ENCODE assay signal across 8 cellular contexts in genomic region chr6:109458774-109459531, GRCh38. TPM values are rescaled to one million over a fixed set of nuclear protein-coding genes. Genes with fewer than 3 reads are reported as not detected.
DNase-seq lines count a peak whose midpoint lies in the region; ATAC-seq and TF ChIP-seq lines count a peak whose summit lies in the region.

No MANE protein-coding gene starts in this region.

- BruUV-seq in PC-9 (replicated peaks; lab: Mats Ljungman, UMichigan) = no TSS peak

- H3K27ac ChIP-seq in sigmoid colon (no peak overlapping the region), PC-9 (no peak overlapping the region)

- TF ChIP-seq CTCF in sigmoid colon (IDR thresholded peaks at IDR 0.05) (no peak), PC-9 (conservative IDR thresholded peaks at IDR 0.05) (no peak)

- peaks cover 4% of the 10 kb centered on the region for H4K20me1 ChIP-seq in PC-9 (ENCODE audit: insufficient read depth)

- H3K36me3 ChIP-seq in sigmoid colon (peaks cover 0 to 27% (median 2%) of the 10 kb centered on the region in 4 donors), PC-9 (ENCODE audit: low read depth) (peaks cover 17% of the 10 kb centered on the region)

- DNase-seq in activated CD8-positive, alpha-beta memory T cell treated with anti-CD3 and anti-CD28 coated beads, Interleukin-2, amount 50 U/mL, for 4 hours = peak; percentile 52
- DNase-seq in sigmoid colon = peak; percentile 37
- DNase-seq in foreskin melanocyte = no peak
- no peak for DNase-seq in PC-9
- DNase-seq in NCI-H2107 (lab: John Stamatoyannopoulos, UW) = no peak

- ATAC-seq in GM18870 (IDR thresholded peaks at IDR 0.05; ENCODE audit: unreplicated experiment) = peak; percentile 28
- peak; percentile 26 for ATAC-seq in HG03565 (IDR thresholded peaks at IDR 0.05; ENCODE audit: unreplicated experiment)
- ATAC-seq in GM19397 (IDR thresholded peaks at IDR 0.05; ENCODE audit: unreplicated experiment) = no peak

- H3K4me3 ChIP-seq in sigmoid colon (no peak overlapping the region), PC-9 (no peak overlapping the region)

- POLR2A ChIA-PET in PC-9 (lab: Charles Lee; ENCODE audit: unreplicated experiment) = interaction anchor here (0.7 kb wide), 1 partner anchor 8 kb away, joined by 4 read pairs; no protein-coding TSS in a partner anchor

- no peaks in the 10 kb centered on the region for H3K79me2 ChIP-seq in PC-9 (ENCODE audit: low read depth)

- WGBS in sigmoid colon, 2 donors = 50 to 84% methylated on average over 5 of the region's 5 CpGs

- H3F3A ChIP-seq in PC-9 (ENCODE audit: insufficient read depth, low read depth) = peaks cover 38% of the 10 kb centered on the region; the same call in 1 of the 2 replicates

- H3K9me2 ChIP-seq in PC-9 (ENCODE audit: insufficient read depth) = no peaks in the 10 kb centered on the region

- intact Hi-C loops in sigmoid colon (cut with DNase I) = no loop called here
- intact Hi-C loops in PC-9 (cut with micrococcal nuclease; ENCODE audit: unreplicated experiment) = loop anchor here (5.0 kb wide), 1 partner anchor 272 kb away; no protein-coding TSS in a partner anchor

- H3K27me3 ChIP-seq in sigmoid colon = no peaks in the 10 kb centered on the region
- no peaks in the 10 kb centered on the region for H3K27me3 ChIP-seq in PC-9 (ENCODE audit: insufficient read depth, low read depth)

- TF ChIP-seq POLR2A in sigmoid colon (IDR thresholded peaks at IDR 0.05) = no peak

- H3K9me3 ChIP-seq in sigmoid colon (no peaks in the 10 kb centered on the region), PC-9 (ENCODE audit: insufficient read depth, low read depth) (no peaks in the 10 kb centered on the region)

- H3K4me2 ChIP-seq in PC-9 = no peak overlapping the region

- no peak for TF ChIP-seq EP300 in sigmoid colon (IDR thresholded peaks at IDR 0.05)

- H3K4me1 ChIP-seq in sigmoid colon (peaks cover 0 to 29% (median 21%) of the 10 kb centered on the region in 4 donors), PC-9 (replicated peaks; ENCODE audit: insufficient read depth) (no peaks in the 10 kb centered on the region; the same call in 1 of the 2 replicates)

- CTCF ChIA-PET in PC-9 (lab: Charles Lee) = no interaction called here

- H2AFZ ChIP-seq in PC-9 = no peak overlapping the region

RNA-seq across cellular contexts. Expression of gene MICAL1, which starts 3.4 kb away (rescaled TPM):
- 10 to 100 TPM in 2 of 4 donors, 1 to 10 TPM in 2; 7.8 to 23.5 (median 10.7) TPM for total RNA-seq in sigmoid colon
- 10 to 100 TPM; 14.8 to 71.3 (median 19.8) TPM for polyA plus RNA-seq in sigmoid colon
- 10.8 and 17.7 TPM in 2 replicates for total RNA-seq in PC-9 (2021)

RNA-seq across cellular contexts. Expression of gene SMPD2, which starts 18.4 kb away (rescaled TPM):
- 10 to 100 TPM in 1 of 4 donors, 1 to 10 TPM in 3; 2.4 to 18.3 (median 6.6) TPM for total RNA-seq in sigmoid colon
- polyA plus RNA-seq in sigmoid colon = 10 to 100 TPM; 14.4 to 19.2 (median 16.6) TPM
- 8.2 and 10.3 TPM in 2 replicates for total RNA-seq in PC-9 (2021)

RNA-seq across cellular contexts. Expression of gene PPIL6, which starts 18.5 kb away (rescaled TPM):
- 10 to 100 TPM in 1 of 4 donors, 1 to 10 TPM in 3; 1.4 to 10.2 (median 4.3) TPM for total RNA-seq in sigmoid colon
- polyA plus RNA-seq in sigmoid colon = 1 to 10 TPM in 1 of 3 donors, under 1 TPM in 2; 0.44 to 1.4 (median 0.60) TPM
- 13.0 and 15.5 TPM in 2 replicates for total RNA-seq in PC-9 (2021)

RNA-seq across cellular contexts. Expression of gene ZBTB24, which starts 24.1 kb away (rescaled TPM):
- 1 to 10 TPM; 4.6 to 8.2 (median 6.3) TPM for total RNA-seq in sigmoid colon
- polyA plus RNA-seq in sigmoid colon = 1 to 10 TPM; 2.1 to 5.1 (median 2.4) TPM
- total RNA-seq in PC-9 (2021) = 5.4 and 7.2 TPM in 2 replicates

Comparison
In these comparisons a context has a peak if more than half of its experiments do, and no peak if none do; other contexts are left out.
1. DNase-seq: peak in activated CD8-positive, alpha-beta memory T cell treated with anti-CD3 and anti-CD28 coated beads, Interleukin-2, amount 50 U/mL, for 4 hours (single experiment) and sigmoid colon (single experiment); none in foreskin melanocyte (single experiment), PC-9 (0 of 2) and NCI-H2107 (single experiment).